8 cellular contexts compared by ENCODE assay signal in genomic region chr11:12802418-12803085, GRCh38.
DNase-seq lines count a peak whose midpoint lies in the region; ATAC-seq, FAIRE-seq and TF ChIP-seq lines count a peak whose summit lies in the region.

No MANE protein-coding gene starts in this region.

- TF ChIP-seq POLR2A in K562 (conservative IDR thresholded peaks at IDR 0.05) (no peak), uterus (IDR thresholded peaks at IDR 0.05) (no peak)

- H3K27me3 Mint-ChIP-seq in Caco-2 (ENCODE audit: insufficient read depth, unreplicated experiment): no peaks in the 10 kb centered on the region

- H3K27ac Mint-ChIP-seq in Caco-2 (ENCODE audit: unreplicated experiment): peak overlapping the region; percentile 98

- 22% methylated on average over 16 of the region's 16 CpGs for WGBS in K562 (ENCODE audit: insufficient coverage, low coverage, missing lambda C conversion rate)

- DNase-seq in Caco-2 (peak; percentile 98 to 99), NCI-H1436 treated with DMSO at 0.1 percent for 48 hours (lab: John Stamatoyannopoulos, UW) (peak; percentile 99), K562 (ENCODE audit: extremely low read depth in 1 of 4, low spot score in 3 of 4) (peak; percentile 26 to 77 (median 48)), left lobe of liver (ENCODE audit: low spot score) (peak; percentile 92), uterus (peak; percentile 54 to 82), 8988T (no peak)

- peaks cover 3% of the 10 kb centered on the region for H3K9me1 ChIP-seq in K562 (ENCODE audit: control insufficient read depth, insufficient read depth, low read length)

- peak overlapping the region; percentile 15 for H2AFZ ChIP-seq in K562 (ENCODE audit: low read depth, low read length)

- H3K9me3 ChIP-seq in Caco-2 (no peaks in the 10 kb centered on the region), K562 (replicated peaks; ENCODE audit: control insufficient read depth, insufficient read depth, low read depth, low read length) (no peaks in the 10 kb centered on the region), uterus (no peaks in the 10 kb centered on the region)

- H3K9me3 Mint-ChIP-seq in Caco-2 (ENCODE audit: unreplicated experiment): no peaks in the 10 kb centered on the region

- in situ Hi-C loops in K562 (cut with MboI): no loop called here

- H3K79me2 ChIP-seq in K562 (ENCODE audit: control insufficient read depth, insufficient read depth, low read length): no peaks in the 10 kb centered on the region

- no peak for TF ChIP-seq EP300 in K562 (IDR thresholded peaks at IDR 0.05; ENCODE audit: low read length)

- peak overlapping the region; percentile 71 for H3K4me3 Mint-ChIP-seq in Caco-2 (ENCODE audit: unreplicated experiment)

- TF ChIP-seq CTCF in Caco-2 (IDR thresholded peaks at IDR 0.05; ENCODE audit: insufficient read depth in 1 of 2, low read depth in 1 of 2, low read length in 1 of 2, severe bottlenecking in 1 of 2, unreplicated experiment in 1 of 2) (no peak), K562 (IDR thresholded peaks at IDR 0.05 in 2 of 3, conservative IDR thresholded peaks at IDR 0.05 in 1 of 3; ENCODE audit: insufficient read depth in 2 of 3, low read depth in 1 of 3, low read length in 3 of 3) (no peak), uterus (IDR thresholded peaks at IDR 0.05) (no peak)

- peaks cover 51% of the 10 kb centered on the region for H3K36me3 Mint-ChIP-seq in Caco-2 (ENCODE audit: insufficient read depth, unreplicated experiment)

- H3K4me1 ChIP-seq in Caco-2: peaks cover 86% of the 10 kb centered on the region
- peaks cover 6 to 27% of the 10 kb centered on the region in 2 experiments; a peak in 4 of 5 replicates for H3K4me1 ChIP-seq in K562 (replicated peaks in 1 of 2; ENCODE audit: control insufficient read depth in 2 of 2, insufficient read depth in 2 of 2, low read length in 2 of 2)
- peaks cover 0 to 6% of the 10 kb centered on the region in 2 donors for H3K4me1 ChIP-seq in uterus

- H4K20me1 ChIP-seq in K562 (replicated peaks; ENCODE audit: control insufficient read depth, insufficient read depth, low read length): 0 out of 2 replicates have a peak, but pooled peaks cover 7% of the 10 kb centered on the region

- no peak for TF ChIP-seq RAD21 in K562 (CRISPR knock-in tag; conservative IDR thresholded peaks at IDR 0.05 in 1 of 2, IDR thresholded peaks at IDR 0.05 in 1 of 2)

- intact Hi-C loops in Caco-2 (cut with micrococcal nuclease; ENCODE audit: unreplicated experiment): loop anchor here (1.0 to 2.0 kb wide), 6 partner anchors 26 to 128 kb away; partner anchors contain the start of gene TEAD1
- intact Hi-C loops in K562 (cut with micrococcal nuclease): no loop called here
- intact Hi-C loops in uterus (cut with DNase I; ENCODE audit: low total_unique reads): loop anchor here (10.0 kb wide), 1 partner anchor 48 kb away; no protein-coding TSS in a partner anchor

- no TSS peak for BruUV-seq in Caco-2 (replicated peaks; lab: Mats Ljungman, UMichigan)
- no TSS peak for BruUV-seq in K562 (replicated peaks; lab: Mats Ljungman, UMichigan)

- CTCF ChIA-PET in Caco-2 (lab: Charles Lee) (interaction anchor here (0.9 to 1.0 kb wide), 2 partner anchors 11 to 86 kb away, joined by 3 read pairs; no protein-coding TSS in a partner anchor), K562 (lab: Yijun Ruan, JAX; ENCODE audit: low intra/inter-chr PET ratio) (no interaction called here)

- H3K36me3 ChIP-seq in Caco-2 (ENCODE audit: control insufficient read depth, insufficient read depth, low read length) (no peaks in the 10 kb centered on the region), K562 (ENCODE audit: control insufficient read depth, insufficient read depth, low read length) (no peaks in the 10 kb centered on the region), uterus (no peaks in the 10 kb centered on the region)

- peak overlapping the region; percentile 2 to 3; a peak in 1 of 4 replicates for H3K9ac ChIP-seq in K562 (ENCODE audit: insufficient read depth in 1 of 2, low read depth in 2 of 2, low read length in 2 of 2)

- H3K4me3 ChIP-seq in Caco-2 (ENCODE audit: low read depth, low read length) (peak overlapping the region; percentile 13), K562 (no peak overlapping the region), uterus (no peak overlapping the region)

- peaks cover 89% of the 10 kb centered on the region for H3K4me1 Mint-ChIP-seq in Caco-2 (ENCODE audit: low read depth, unreplicated experiment)

- peak overlapping the region; percentile 23; the same call in 1 of the 2 replicates for H3K4me2 ChIP-seq in K562 (ENCODE audit: insufficient read depth, low read length)

- POLR2A ChIA-PET in Caco-2 (lab: Charles Lee): interaction anchor here (0.7 to 3.4 kb wide), 12 partner anchors 12 to 425 kb away, joined by 3 to 15 read pairs (median 5); partner anchors contain the start of gene PARVA
- POLR2A ChIA-PET in K562 (lab: Yijun Ruan, JAX): interaction anchor here (0.6 to 1.9 kb wide), 6 partner anchors 9 to 648 kb away, joined by 3 to 7 read pairs (median 4); no protein-coding TSS in a partner anchor

- peak; percentile 76 for FAIRE-seq in K562 (lab: Jason Lieb, UNC)

- H3K27me3 ChIP-seq in Caco-2 (replicated peaks; ENCODE audit: control insufficient read depth, insufficient read depth, low read length) (no peaks in the 10 kb centered on the region), K562 (ENCODE audit: control insufficient read depth in 2 of 2, insufficient read depth in 2 of 2, low read length in 2 of 2) (no peaks in the 10 kb centered on the region), uterus (no peaks in the 10 kb centered on the region)

- H3K27ac ChIP-seq in K562 (ENCODE audit: extremely low read depth, low read depth, low read length) (peak overlapping the region; percentile 40; the same call in 1 of the 3 replicates), uterus (peak overlapping the region; percentile 46 to 55)

- ATAC-seq in K562 (peak; percentile 73), left lobe of liver (peak; percentile 78), GM21367 (IDR thresholded peaks at IDR 0.05; ENCODE audit: unreplicated experiment) (no peak), HG03135 (IDR thresholded peaks at IDR 0.05; ENCODE audit: unreplicated experiment) (no peak)

TF ChIP-seq in K562, 482 proteins besides CTCF, POLR2A, EP300 and RAD21 (continues in another document):
- no peak for TF ChIP-seq ZZZ3 (IDR thresholded peaks at IDR 0.05)
- TF ChIP-seq ZNF561 (CRISPR knock-in tag; conservative IDR thresholded peaks at IDR 0.05): no peak
- 0 out of 2 replicates have a peak, but pooled peaks have one; percentile 23 for TF ChIP-seq FOSL1 (tag; conservative IDR thresholded peaks at IDR 0.05)
- TF ChIP-seq ZNF436 (CRISPR knock-in tag; IDR thresholded peaks at IDR 0.05): no peak
- TF ChIP-seq TRIM24 (IDR thresholded peaks at IDR 0.05): 0 out of 4 replicates have a peak, but pooled peaks of 1 of the 2 experiments have one; percentile 19
- no peak for TF ChIP-seq OTX1 (CRISPR knock-in tag; IDR thresholded peaks at IDR 0.05)
- 0 out of 2 replicates have a peak, but pooled peaks have one; percentile 35 for TF ChIP-seq NFIC (IDR thresholded peaks at IDR 0.05)
- no peak for TF ChIP-seq ZC3H11A (IDR thresholded peaks at IDR 0.05; ENCODE audit: low read depth, low read length)
- peak; percentile 29; the same call in 1 of the 2 replicates for TF ChIP-seq L3MBTL2 (IDR thresholded peaks at IDR 0.05)
- no peak for TF ChIP-seq FOXP1 (CRISPR knock-in tag; IDR thresholded peaks at IDR 0.05)

Comparison
In these comparisons a context has a peak if more than half of its experiments do, and no peak if none do; other contexts are left out.
1. ATAC-seq: peak in K562 (single experiment) and left lobe of liver (single experiment); none in GM21367 (single experiment) and HG03135 (single experiment).